8 cellular contexts compared by ENCODE assay signal in genomic region chr12:13255792-13256704, GRCh38. TPM values are rescaled to one million over a fixed set of nuclear protein-coding genes. Genes with fewer than 3 reads are reported as not detected.
A peak's percentile ranks its signal among the peaks of the same experiment; 100 is the strongest.
DNase-seq lines count a peak whose midpoint lies in the region; ATAC-seq and TF ChIP-seq lines count a peak whose summit lies in the region.

No MANE protein-coding gene starts in this region.

- peak; percentile 89 for DNase-seq in AG10803 (ENCODE audit: low read depth)
- peak; percentile 93 for DNase-seq in NCI-H460 (ENCODE audit: extremely low read depth, low read depth)
- peak; percentile 92 for DNase-seq in activated CD4-positive, alpha-beta T cell treated with anti-CD3 and anti-CD28 coated beads for 48 hours
- peak; percentile 91 for DNase-seq in kidney glomerular epithelial cell (lab: John Stamatoyannopoulos, UW)
- peak; percentile 50 to 75 (median 72) for DNase-seq in stimulated activated CD4-positive, alpha-beta T cell treated with anti-CD3 and anti-CD28 coated beads, Interleukin-1b, Interleukin-23, amount 100 ng/mL, for 24 hours (ENCODE audit: low read depth in 4 of 4, low spot score in 1 of 4)

- H3K4me3 ChIP-seq in AG10803 (ENCODE audit: low read length) = peak overlapping the region; percentile 50

- peak overlapping the region; percentile 13 for H3K27ac ChIP-seq in cingulate gyrus (ENCODE audit: low read depth, low read length)

- peak; percentile 98 for TF ChIP-seq CTCF in AG10803 (conservative IDR thresholded peaks at IDR 0.05; ENCODE audit: low read length)

- ATAC-seq in GM19023 (IDR thresholded peaks at IDR 0.05; ENCODE audit: unreplicated experiment) (peak; percentile 90), HG03354 (IDR thresholded peaks at IDR 0.05; ENCODE audit: poor library complexity, severe bottlenecking, unreplicated experiment) (peak; percentile 99)

RNA-seq across cellular contexts. Expression of gene EMP1, which starts 59.5 kb away (rescaled TPM):
- 9.6 and 11.1 TPM in 2 replicates for total RNA-seq in NCI-H460 (2014; rRNA removed; shearing (Covaris generic))
- 3.8 and 6.3 TPM in 2 replicates for polyA plus RNA-seq in NCI-H460 (2014; cell fraction: nucleus; rRNA removed)

Comparison
In these comparisons a context has a peak if more than half of its experiments do, and no peak if none do; other contexts are left out.
1. Peak in every context shown above with its lines: DNase-seq, ATAC-seq, H3K4me3 ChIP-seq and H3K27ac ChIP-seq.